1 cellular context compared by ENCODE assay signal in genomic region chr3:21621396-21621695, GRCh38.
A peak's percentile ranks its signal among the peaks of the same experiment; 100 is the strongest.
TF ChIP-seq lines count a peak whose summit lies in the region.

No MANE protein-coding gene starts in this region.

TF ChIP-seq in K562, 482 proteins besides CTCF, POLR2A, EP300 and RAD21 (continued from another document and continues in another):
- TF ChIP-seq ATF6 (CRISPR knock-in tag; IDR thresholded peaks at IDR 0.05) (no peak), ZNF175 (CRISPR knock-in tag; IDR thresholded peaks at IDR 0.05; ENCODE audit: low read depth) (no peak), CTBP1 (IDR thresholded peaks at IDR 0.05; ENCODE audit: borderline replicate concordance) (no peak), USF1 (CRISPR knock-in tag; IDR thresholded peaks at IDR 0.05) (no peak), STAT5A (IDR thresholded peaks at IDR 0.05; ENCODE audit: borderline replicate concordance, low read length) (no peak), KAT8 (IDR thresholded peaks at IDR 0.05; ENCODE audit: low read depth) (no peak), MNT (conservative IDR thresholded peaks at IDR 0.05) (no peak), MAFK (IDR thresholded peaks at IDR 0.05; ENCODE audit: low read length) (peak; percentile 82), ELF4 (CRISPR knock-in tag; IDR thresholded peaks at IDR 0.05) (no peak), HNRNPUL1 (IDR thresholded peaks at IDR 0.05; ENCODE audit: low read length) (no peak), CEBPG (CRISPR knock-in tag; IDR thresholded peaks at IDR 0.05) (no peak), CEBPG (tag; conservative IDR thresholded peaks at IDR 0.05 in 1 of 2, IDR thresholded peaks at IDR 0.05 in 1 of 2) (peak in 1 of 2 experiments; percentile 53; a peak in 2 of 4 replicates), SMAD4 (CRISPR knock-in tag; conservative IDR thresholded peaks at IDR 0.05) (no peak), ZNF707 (CRISPR knock-in tag; conservative IDR thresholded peaks at IDR 0.05) (no peak), CEBPB (tag; IDR thresholded peaks at IDR 0.05) (peak; percentile 75), PHTF2 (CRISPR knock-in tag; IDR thresholded peaks at IDR 0.05) (no peak), WHSC1 (IDR thresholded peaks at IDR 0.05; ENCODE audit: low read length) (no peak), SLC30A9 (CRISPR knock-in tag; IDR thresholded peaks at IDR 0.05) (no peak), HNRNPLL (IDR thresholded peaks at IDR 0.05; ENCODE audit: low read depth, low read length, poor library complexity, severe bottlenecking) (no peak), ZNF431 (CRISPR knock-in tag; IDR thresholded peaks at IDR 0.05) (no peak), MTF1 (CRISPR knock-in tag; IDR thresholded peaks at IDR 0.05; ENCODE audit: borderline replicate concordance) (no peak), ARID1B (IDR thresholded peaks at IDR 0.05) (0 out of 2 replicates have a peak, but pooled peaks have one; percentile 23), EHMT2 (IDR thresholded peaks at IDR 0.05) (no peak), BMI1 (IDR thresholded peaks at IDR 0.05; ENCODE audit: low read length) (no peak), NFYB (IDR thresholded peaks at IDR 0.05; ENCODE audit: extremely low read depth, insufficient read length) (no peak), GTF2E2 (tag; IDR thresholded peaks at IDR 0.05) (no peak), ZNF324 (CRISPR knock-in tag; IDR thresholded peaks at IDR 0.05) (no peak), ZNF518B (CRISPR knock-in tag; IDR thresholded peaks at IDR 0.05) (no peak), USF2 (CRISPR knock-in tag; IDR thresholded peaks at IDR 0.05) (no peak), SAFB2 (IDR thresholded peaks at IDR 0.05; ENCODE audit: borderline replicate concordance, low read depth, low read length, severe bottlenecking) (no peak), CHD4 (IDR thresholded peaks at IDR 0.05; ENCODE audit: insufficient read depth, insufficient replicate concordance, low read depth, low read length, poor library complexity, severe bottlenecking) (no peak), SMARCA4 (IDR thresholded peaks at IDR 0.05) (peak; percentile 25; the same call in 1 of the 2 replicates), POLR2H (tag; IDR thresholded peaks at IDR 0.05; ENCODE audit: low read depth) (no peak), ZNF384 (IDR thresholded peaks at IDR 0.05; ENCODE audit: low read depth, low read length) (peak; percentile 86), CBX1 (IDR thresholded peaks at IDR 0.05; ENCODE audit: low read depth) (no peak), MAFG (tag; conservative IDR thresholded peaks at IDR 0.05) (peak; percentile 96), RUNX1 (IDR thresholded peaks at IDR 0.05; ENCODE audit: low read depth) (no peak), EGR1 (conservative IDR thresholded peaks at IDR 0.05) (no peak), SUPT5H (IDR thresholded peaks at IDR 0.05) (no peak), UBTF (IDR thresholded peaks at IDR 0.05; ENCODE audit: borderline replicate concordance in 1 of 2, low read depth in 2 of 2, low read length in 2 of 2) (no peak), C11orf30 (IDR thresholded peaks at IDR 0.05; ENCODE audit: low read depth) (peak; percentile 93), TFE3 (CRISPR knock-in tag; IDR thresholded peaks at IDR 0.05) (no peak), DACH1 (IDR thresholded peaks at IDR 0.05; ENCODE audit: partially characterized antibody) (no peak), ZBTB34 (CRISPR knock-in tag; IDR thresholded peaks at IDR 0.05) (no peak), MTA3 (IDR thresholded peaks at IDR 0.05; ENCODE audit: borderline replicate concordance) (no peak), CLOCK (CRISPR knock-in tag; IDR thresholded peaks at IDR 0.05; ENCODE audit: borderline replicate concordance) (no peak), KAT2B (IDR thresholded peaks at IDR 0.05; ENCODE audit: low read depth, low read length) (no peak), ZNF280B (CRISPR knock-in tag; IDR thresholded peaks at IDR 0.05) (no peak), GABPB2 (CRISPR knock-in tag; conservative IDR thresholded peaks at IDR 0.05) (no peak), ZNF316 (IDR thresholded peaks at IDR 0.05) (peak; percentile 97), ZC3H4 (CRISPR knock-in tag; IDR thresholded peaks at IDR 0.05; ENCODE audit: borderline replicate concordance) (no peak), ZNF23 (CRISPR knock-in tag; IDR thresholded peaks at IDR 0.05) (no peak), DPF2 (IDR thresholded peaks at IDR 0.05) (peak; percentile 39; the same call in 1 of the 2 replicates), XRCC5 (IDR thresholded peaks at IDR 0.05; ENCODE audit: low read depth, low read length) (no peak)
